Comparison of ENCODE assay signal across 8 cellular contexts in the genomic region with DNA sequence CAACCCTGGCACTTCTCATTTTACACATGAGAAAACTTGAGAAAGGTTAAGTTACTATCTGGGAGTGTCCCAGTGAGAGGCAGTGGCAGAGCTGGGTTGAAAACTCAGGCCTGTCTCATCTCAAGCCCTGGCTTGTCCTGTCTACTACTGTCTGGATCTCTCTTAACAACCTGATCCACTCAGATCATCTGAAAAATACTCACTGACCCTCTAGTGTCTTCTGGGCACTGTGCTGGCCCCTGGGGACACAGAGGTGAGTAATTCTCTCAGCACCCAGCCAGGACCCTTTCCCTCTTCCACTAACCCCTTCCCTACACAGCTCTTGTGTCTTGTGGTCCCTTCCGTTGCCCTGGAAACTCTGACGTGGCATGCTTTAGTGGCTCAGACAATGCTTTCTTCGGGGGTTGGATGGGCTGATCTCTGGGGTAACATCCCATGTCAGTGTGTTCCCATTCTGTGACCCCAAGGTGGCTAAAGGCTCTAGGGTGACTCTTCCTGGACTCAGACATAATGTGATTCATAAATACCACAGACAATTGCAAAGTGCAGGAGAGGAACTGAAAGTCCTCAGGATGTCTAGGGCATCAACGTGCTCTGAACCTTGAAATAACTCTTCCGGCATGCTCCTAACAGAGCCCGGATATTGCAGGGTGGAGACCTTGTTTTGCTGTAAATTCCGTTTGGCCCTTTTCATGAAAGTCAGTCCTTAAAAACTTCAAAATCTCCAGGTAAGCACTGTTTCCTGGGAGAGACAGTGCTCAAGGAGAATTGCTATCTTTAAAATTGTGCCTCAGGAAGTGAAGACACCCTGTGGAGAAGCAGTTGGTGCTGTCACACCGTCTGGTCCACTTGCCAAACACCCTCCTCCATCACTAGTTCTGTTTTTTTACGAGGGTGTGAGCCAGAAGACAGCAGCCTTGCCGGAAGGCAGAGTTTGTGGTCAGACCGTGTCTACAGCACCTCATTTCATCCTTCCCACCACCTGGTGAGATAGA. TPM values are rescaled to one million over a fixed set of nuclear protein-coding genes. Genes with fewer than 3 reads are reported as not detected.
A peak's percentile ranks its signal among the peaks of the same experiment; 100 is the strongest.
DNase-seq lines count a peak whose midpoint lies in the region; ATAC-seq, FAIRE-seq and TF ChIP-seq lines count a peak whose summit lies in the region.

No MANE protein-coding gene starts in this region.

- in situ Hi-C loops in GM13977 (cut with MboI; ENCODE audit: low pct_unique_long_range_greater_than_20kb, low sequenced_read_pairs, unreplicated experiment) = no loop called here

- intact Hi-C loops in naive thymus-derived CD4-positive, alpha-beta T cell (cut with micrococcal nuclease) = loop anchor here (1.0 to 10.0 kb wide), 13 partner anchors 22 to 582 kb away; a partner anchor contains a TSS

- H3K9me3 Mint-ChIP-seq in naive thymus-derived CD4-positive, alpha-beta T cell = peaks cover 0 to 5% (median 0%) of the 10 kb centered on the region in 11 donors

- no peaks in the 10 kb centered on the region for H3K27me3 ChIP-seq in naive thymus-derived CD4-positive, alpha-beta T cell (ENCODE audit: control insufficient read depth in 2 of 2, insufficient read depth in 2 of 2, low read length in 2 of 2)
- H3K27me3 ChIP-seq in gastroesophageal sphincter = peaks cover 27% of the 10 kb centered on the region

- peaks cover 52 to 85% (median 79%) of the 10 kb centered on the region in 7 donors for H3K4me1 Mint-ChIP-seq in naive thymus-derived CD4-positive, alpha-beta T cell

- peak overlapping the region; percentile 96 to 100 (median 99) for H3K27ac Mint-ChIP-seq in naive thymus-derived CD4-positive, alpha-beta T cell

- H3K4me3 Mint-ChIP-seq in naive thymus-derived CD4-positive, alpha-beta T cell = peak overlapping the region; percentile 78 to 94 (median 86)

- WGBS in gastroesophageal sphincter (ENCODE audit: low coverage in 1 of 2), 2 donors = 54 to 74% methylated on average over 3 to 10 of the region's 11 CpGs

- H3K4me3 ChIP-seq in naive thymus-derived CD4-positive, alpha-beta T cell (ENCODE audit: low read length) = peak overlapping the region; percentile 19
- no peak overlapping the region for H3K4me3 ChIP-seq in gastroesophageal sphincter

- H3K4me1 ChIP-seq in naive thymus-derived CD4-positive, alpha-beta T cell (ENCODE audit: control insufficient read depth in 2 of 2, insufficient read depth in 2 of 2, low read length in 2 of 2) = peaks cover 63 to 82% of the 10 kb centered on the region in 2 donors
- peaks cover 0 to 14% (median 7%) of the 10 kb centered on the region in 3 donors for H3K4me1 ChIP-seq in gastroesophageal sphincter

- ATAC-seq in naive thymus-derived CD4-positive, alpha-beta T cell = peak; percentile 79
- no peak for ATAC-seq in gastroesophageal sphincter

- TF ChIP-seq EP300 in gastroesophageal sphincter (IDR thresholded peaks at IDR 0.05) = no peak

- peak; percentile 72 for DNase-seq in GM13977 (ENCODE audit: low spot score)
- DNase-seq in H54 (ENCODE audit: insufficient read length, low spot score) = peak; percentile 29
- DNase-seq in MV-4-11 (lab: John Stamatoyannopoulos, UW) = peak; percentile 98
- DNase-seq in activated T-cell treated with anti-CD3 and anti-CD28 coated beads, Interleukin-2, amount 50 U/mL, for 1 hour = peak; percentile 76
- peak; percentile 39 to 88 (median 83) for DNase-seq in naive thymus-derived CD4-positive, alpha-beta T cell
- no peak for DNase-seq in HuH-7 (ENCODE audit: low spot score)
- no peak for DNase-seq in NCI-H146 (lab: John Stamatoyannopoulos, UW)

- no peaks in the 10 kb centered on the region for H3K9me3 ChIP-seq in naive thymus-derived CD4-positive, alpha-beta T cell (ENCODE audit: control insufficient read depth in 2 of 3, low read length in 3 of 3)
- no peaks in the 10 kb centered on the region for H3K9me3 ChIP-seq in gastroesophageal sphincter

- no peaks in the 10 kb centered on the region for H3K36me3 ChIP-seq in naive thymus-derived CD4-positive, alpha-beta T cell (ENCODE audit: control insufficient read depth in 2 of 3, insufficient read depth in 3 of 3, low read length in 3 of 3)
- H3K36me3 ChIP-seq in gastroesophageal sphincter = no peaks in the 10 kb centered on the region

- H3K36me3 Mint-ChIP-seq in naive thymus-derived CD4-positive, alpha-beta T cell = peaks cover 6 to 39% (median 17%) of the 10 kb centered on the region in 5 donors

- H3K27me3 Mint-ChIP-seq in naive thymus-derived CD4-positive, alpha-beta T cell = peaks cover 0 to 11% (median 0%) of the 10 kb centered on the region in 5 donors

- POLR2A ChIA-PET in naive thymus-derived CD4-positive, alpha-beta T cell (lab: Charles Lee) = interaction anchor here (0.7 to 10.3 kb wide), 16 partner anchors 8 to 497 kb away, joined by 3 to 104 read pairs (median 4); a partner anchor contains a TSS

- FAIRE-seq in H54 (lab: Jason Lieb, UNC) = no peak

- no peak for TF ChIP-seq CTCF in GM13977 (IDR thresholded peaks at IDR 0.05; ENCODE audit: extremely low read depth, insufficient read depth, missing control alignments)
- no peak for TF ChIP-seq CTCF in gastroesophageal sphincter (IDR thresholded peaks at IDR 0.05)

- CTCF ChIA-PET in naive thymus-derived CD4-positive, alpha-beta T cell (lab: Charles Lee) = interaction anchor here (0.8 to 1.4 kb wide), 2 partner anchors 14 to 30 kb away, joined by 3 to 4 read pairs; no protein-coding TSS in a partner anchor

- TF ChIP-seq POLR2A in H54 (IDR thresholded peaks at IDR 0.05; ENCODE audit: low read depth, low read length) (no peak), gastroesophageal sphincter (IDR thresholded peaks at IDR 0.05) (no peak)

- H3K27ac ChIP-seq in naive thymus-derived CD4-positive, alpha-beta T cell (ENCODE audit: low read depth, low read length) = peak overlapping the region; percentile 95
- H3K27ac ChIP-seq in gastroesophageal sphincter = no peak overlapping the region

RNA-seq across cellular contexts. Expression of a gene that starts 4.0 kb away (rescaled TPM):
- total RNA-seq in naive thymus-derived CD4-positive, alpha-beta T cell = 10 to 100 TPM; 12.0 to 87.1 (median 49.8) TPM
- polyA plus RNA-seq in naive thymus-derived CD4-positive, alpha-beta T cell = 1 to 10 TPM; 6.8 to 6.9 TPM
- not detected for total RNA-seq in gastroesophageal sphincter

RNA-seq across cellular contexts. Expression of a gene that starts 34.8 kb away (rescaled TPM):
- total RNA-seq in naive thymus-derived CD4-positive, alpha-beta T cell = 10 to 100 TPM; 14.8 to 32.8 (median 29.2) TPM
- polyA plus RNA-seq in naive thymus-derived CD4-positive, alpha-beta T cell = 10 to 100 TPM; 46.0 to 51.6 TPM
- total RNA-seq in gastroesophageal sphincter = 10 to 100 TPM; 13.0 to 22.5 (median 16.2) TPM

Comparison
In these comparisons a context has a peak if more than half of its experiments do, and no peak if none do; other contexts are left out.
1. DNase-seq: peak in GM13977 (single experiment), H54 (single experiment), MV-4-11 (single experiment), activated T-cell treated with anti-CD3 and anti-CD28 coated beads, Interleukin-2, amount 50 U/mL, for 1 hour (single experiment) and naive thymus-derived CD4-positive, alpha-beta T cell (9 of 9); none in HuH-7 (single experiment) and NCI-H146 (single experiment).
2. RNA of a gene that starts 4.0 kb away (total RNA-seq): 12.0 to 87.1 TPM in naive thymus-derived CD4-positive, alpha-beta T cell; not detected in gastroesophageal sphincter; every median in the first group is over 10 times any median in the second.